9 cellular contexts compared by ENCODE assay signal in the genomic region with DNA sequence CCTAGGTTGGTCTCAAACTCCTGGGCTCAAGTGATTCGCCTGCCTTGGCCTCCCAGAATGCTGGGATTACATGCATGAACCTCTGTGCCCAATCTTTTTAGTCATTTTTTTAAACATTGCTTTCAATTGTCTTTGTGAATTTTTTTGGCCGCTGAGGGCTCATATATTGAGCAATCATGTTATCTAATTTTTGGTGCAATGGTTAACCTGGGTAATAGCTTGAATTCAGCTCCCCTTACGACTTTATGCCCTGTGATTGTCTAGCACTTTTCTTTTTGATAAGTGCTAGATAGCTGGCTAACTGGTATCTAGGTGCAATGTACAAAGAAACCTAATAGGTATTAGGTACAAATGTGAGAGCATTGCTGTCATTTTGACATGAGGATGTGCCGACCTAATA. TPM values are rescaled to one million over a fixed set of nuclear protein-coding genes. Genes with fewer than 3 reads are reported as not detected.
"Had no signal": no experiment of that assay in that cellular context is flagged by ENCODE, and none has a peak within 500 bp of the region (broad histone marks: within the 10 kb centered on the region; RNA-seq: fewer than 3 reads in every experiment).

No MANE protein-coding gene starts in this region.

- ATAC-seq: HCT116 had no signal

- H3K27ac ChIP-seq: GM23248 had no signal

- FAIRE-seq: HTR-8/SVneo had no signal

- H3K27ac Mint-ChIP-seq: HFFc6, IgD-negative memory B cell had no signal

- H3K9me3 ChIP-seq: HAP-1 had no signal

- H3K4me3 Mint-ChIP-seq: HFFc6, IgD-negative memory B cell had no signal

- H2AFZ ChIP-seq: GM23248 had no signal

- H3K36me3 ChIP-seq: HAP-1 had no signal

- H3K4me3 ChIP-seq: GM23248, HAP-1 had no signal

- H3K36me3 Mint-ChIP-seq: IgD-negative memory B cell had no signal

- H3K9ac ChIP-seq: GM23248 had no signal

- H3K9me3 Mint-ChIP-seq: HFFc6, IgD-negative memory B cell had no signal

- DNase-seq: GM23248, GOT3, H7, HFFc6, KG1 had no signal

RNA-seq across cellular contexts. Expression of gene CAT, which starts 35.3 kb away (rescaled TPM):
- total RNA-seq: H7 had no signal
